8 cellular contexts compared by ENCODE assay signal in genomic region chr11:67483901-67484665, GRCh38. TPM values are rescaled to one million over a fixed set of nuclear protein-coding genes. Genes with fewer than 3 reads are reported as not detected.
DNase-seq lines count a peak whose midpoint lies in the region; ATAC-seq and TF ChIP-seq lines count a peak whose summit lies in the region.

No MANE protein-coding gene starts in this region.

- no peak for TF ChIP-seq POLR2A in IMR-90 (IDR thresholded peaks at IDR 0.05; ENCODE audit: low read depth, low read length)

- intact Hi-C loops in IMR-90 (cut with micrococcal nuclease) = loop anchor here (5.0 kb wide), 1 partner anchor 62 kb away; no protein-coding TSS in a partner anchor

- H3K4ac ChIP-seq in IMR-90 (ENCODE audit: low read depth, low read length) = no peak overlapping the region

- peak overlapping the region; percentile 99 for H3K27ac Mint-ChIP-seq in activated CD8-positive, alpha-beta memory T cell treated with anti-CD3 and anti-CD28 coated beads, Interleukin-2, amount 10 ng/mL, durations not matched to agents 7 days and 5 days
- H3K27ac Mint-ChIP-seq in stimulated activated naive CD8-positive, alpha-beta T cell treated with anti-CD3 and anti-CD28 coated beads, Interleukin-15, amount 100 ng/mL, for 72 hours = peak overlapping the region; percentile 100

- no peak overlapping the region for H4K8ac ChIP-seq in IMR-90 (ENCODE audit: low read depth in 2 of 2, low read length in 2 of 2)

- H3K4me1 ChIP-seq in IMR-90 (ENCODE audit: control insufficient read depth, insufficient read depth, low read length) (peaks cover 3% of the 10 kb centered on the region; the same call in 1 of the 2 replicates), iPS-15b (ENCODE audit: control insufficient read depth, insufficient read depth, low read length) (no peaks in the 10 kb centered on the region)

- peak overlapping the region; percentile 16; the same call in 1 of the 2 replicates for H3K4me2 ChIP-seq in IMR-90 (ENCODE audit: low read depth, low read length)

- CTCF ChIA-PET in IMR-90 (lab: Yijun Ruan, JAX) = interaction anchor here (0.7 kb wide), 1 partner anchor 985 kb away, joined by 3 read pairs; no protein-coding TSS in a partner anchor
- CTCF ChIA-PET in activated CD8-positive, alpha-beta memory T cell treated with anti-CD3 and anti-CD28 coated beads, Interleukin-2, amount 10 ng/mL, durations not matched to agents 7 days and 5 days (lab: Charles Lee) = interaction anchor here (1.1 to 3.6 kb wide), 10 partner anchors 11 to 82 kb away, joined by 3 to 19 read pairs (median 6); partner anchors contain the start of genes PITPNM1, PPP1CA, PTPRCAP and TMEM134

- H3K27me3 Mint-ChIP-seq in activated CD8-positive, alpha-beta memory T cell treated with anti-CD3 and anti-CD28 coated beads, Interleukin-2, amount 10 ng/mL, durations not matched to agents 7 days and 5 days = peaks cover 4% of the 10 kb centered on the region
- no peaks in the 10 kb centered on the region for H3K27me3 Mint-ChIP-seq in stimulated activated naive CD8-positive, alpha-beta T cell treated with anti-CD3 and anti-CD28 coated beads, Interleukin-15, amount 100 ng/mL, for 72 hours

- no peak for ATAC-seq in IMR-90 (ENCODE audit: low read depth)
- peak; percentile 17 for ATAC-seq in activated CD8-positive, alpha-beta memory T cell treated with anti-CD3 and anti-CD28 coated beads, Interleukin-2, amount 10 ng/mL, durations not matched to agents 7 days and 5 days
- ATAC-seq in stimulated activated naive CD8-positive, alpha-beta T cell treated with anti-CD3 and anti-CD28 coated beads, Interleukin-15, amount 100 ng/mL, for 72 hours = peak; percentile 54
- no peak for ATAC-seq in HG02588 (IDR thresholded peaks at IDR 0.05; ENCODE audit: unreplicated experiment)
- no peak for ATAC-seq in HG03159 (IDR thresholded peaks at IDR 0.05; ENCODE audit: unreplicated experiment)

- no peak overlapping the region for H2BK20ac ChIP-seq in IMR-90 (ENCODE audit: low read depth, low read length)

- peaks cover 14 to 38% of the 10 kb centered on the region in 2 experiments for H3K79me1 ChIP-seq in IMR-90 (ENCODE audit: low read depth in 1 of 2, low read length in 2 of 2)

- dilution Hi-C loops in IMR-90 (cut with HindIII; ENCODE audit: low sequenced_read_pairs, unreplicated experiment) = no loop called here

- H3K9me3 ChIP-seq in IMR-90 (ENCODE audit: control insufficient read depth, insufficient read depth, low read length) = no peaks in the 10 kb centered on the region
- H3K9me3 ChIP-seq in iPS-15b (ENCODE audit: control insufficient read depth, insufficient read depth, low read length) = no peaks in the 10 kb centered on the region

- H3K56ac ChIP-seq in IMR-90 (ENCODE audit: extremely low read depth, insufficient read depth, low read length) = no peak overlapping the region; the same call in 1 of the 2 replicates

- no TSS peak for BruUV-seq in IMR-90 (replicated peaks; lab: Mats Ljungman, UMichigan)

- TF ChIP-seq RAD21 in IMR-90 (IDR thresholded peaks at IDR 0.05; ENCODE audit: low read length) = no peak

- H3K9me3 Mint-ChIP-seq in activated CD8-positive, alpha-beta memory T cell treated with anti-CD3 and anti-CD28 coated beads, Interleukin-2, amount 10 ng/mL, durations not matched to agents 7 days and 5 days (ENCODE audit: low read depth) = no peaks in the 10 kb centered on the region
- H3K9me3 Mint-ChIP-seq in stimulated activated naive CD8-positive, alpha-beta T cell treated with anti-CD3 and anti-CD28 coated beads, Interleukin-15, amount 100 ng/mL, for 72 hours = no peaks in the 10 kb centered on the region

- 100% methylated on average over 5 of the region's 15 CpGs; no CpG with 5 or more reads in 1 of the 2 experiments for WGBS in IMR-90 (ENCODE audit: extremely low coverage in 2 of 2, insufficient read length in 1 of 2), 2 experiments

- no peak overlapping the region for H3K18ac ChIP-seq in IMR-90 (ENCODE audit: low read depth, low read length)

- H3K4me3 ChIP-seq in IMR-90 (ENCODE audit: insufficient read depth, low read depth, low read length) (no peak overlapping the region), iPS-15b (ENCODE audit: low read depth, low read length) (peak overlapping the region; percentile 88), brain microvascular endothelial cell (ENCODE audit: low read depth, low read length) (no peak overlapping the region)

- peaks cover 33% of the 10 kb centered on the region for H3K36me3 Mint-ChIP-seq in activated CD8-positive, alpha-beta memory T cell treated with anti-CD3 and anti-CD28 coated beads, Interleukin-2, amount 10 ng/mL, durations not matched to agents 7 days and 5 days

- peak overlapping the region; percentile 27; the same call in 1 of the 2 replicates for H2AK5ac ChIP-seq in IMR-90 (ENCODE audit: low read depth, low read length)

- H3K27me3 ChIP-seq in IMR-90 (ENCODE audit: control insufficient read depth, insufficient read depth, low read length) (no peaks in the 10 kb centered on the region), iPS-15b (ENCODE audit: control insufficient read depth, insufficient read depth, low read length) (peaks cover 6% of the 10 kb centered on the region), brain microvascular endothelial cell (replicated peaks) (no peaks in the 10 kb centered on the region)

- no peak overlapping the region for H2BK5ac ChIP-seq in IMR-90 (ENCODE audit: low read depth, low read length, poor library complexity, severe bottlenecking)

- no peak overlapping the region for H3K23ac ChIP-seq in IMR-90 (ENCODE audit: low read depth, low read length)

- no peak overlapping the region for H4K91ac ChIP-seq in IMR-90 (ENCODE audit: insufficient read depth, low read depth, low read length)

- DNase-seq in IMR-90 (no peak), NK-92 (lab: John Stamatoyannopoulos, UW; ENCODE audit: unreplicated experiment) (no peak), brain microvascular endothelial cell (no peak)
- DNase-seq in activated CD8-positive, alpha-beta memory T cell treated with anti-CD3 and anti-CD28 coated beads, Interleukin-2, amount 10 ng/mL, durations not matched to agents 7 days and 5 days = peak; percentile 73
- DNase-seq in stimulated activated naive CD8-positive, alpha-beta T cell treated with anti-CD3 and anti-CD28 coated beads, Interleukin-15, amount 100 ng/mL, for 72 hours = peak; percentile 57 to 61

- POLR2A ChIA-PET in IMR-90 (lab: Charles Lee; ENCODE audit: unreplicated experiment) = interaction anchor here (0.6 kb wide), 1 partner anchor 461 kb away, joined by 3 read pairs; the partner anchor contains the start of gene SYT12

- peak overlapping the region; percentile 80 for H3K4me3 Mint-ChIP-seq in activated CD8-positive, alpha-beta memory T cell treated with anti-CD3 and anti-CD28 coated beads, Interleukin-2, amount 10 ng/mL, durations not matched to agents 7 days and 5 days
- H3K4me3 Mint-ChIP-seq in stimulated activated naive CD8-positive, alpha-beta T cell treated with anti-CD3 and anti-CD28 coated beads, Interleukin-15, amount 100 ng/mL, for 72 hours = peak overlapping the region; percentile 89 to 92

- no peak overlapping the region for H3K14ac ChIP-seq in IMR-90 (replicated peaks; ENCODE audit: low read depth, low read length)

- H3K27ac ChIP-seq in IMR-90 (ENCODE audit: insufficient read depth, low read length) (no peak overlapping the region), brain microvascular endothelial cell (no peak overlapping the region)

- in situ Hi-C loops in IMR-90 (cut with MboI; ENCODE audit: low sequenced_read_pairs) = no loop called here
- in situ Hi-C loops in brain microvascular endothelial cell (cut with HindIII; ENCODE audit: low pct_ligation_motif_present, low sequenced_read_pairs) = no loop called here

- no peak overlapping the region for H4K5ac ChIP-seq in IMR-90 (ENCODE audit: low read depth, low read length)

- peak overlapping the region; percentile 85 for H2AK9ac ChIP-seq in IMR-90 (replicated peaks; ENCODE audit: low read depth, low read length, poor library complexity)

- no peaks in the 10 kb centered on the region; the same call in 1 of the 2 replicates for H4K20me1 ChIP-seq in IMR-90 (ENCODE audit: insufficient read depth, low read length)

- TF ChIP-seq CTCF in IMR-90 (conservative IDR thresholded peaks at IDR 0.05; ENCODE audit: low read depth, low read length) = no peak
- TF ChIP-seq CTCF in brain microvascular endothelial cell (IDR thresholded peaks at IDR 0.05; ENCODE audit: low read depth, low read length, missing control alignments) = no peak

- peak overlapping the region; percentile 69 for H2AFZ ChIP-seq in IMR-90 (replicated peaks; ENCODE audit: low read length, poor library complexity)

- peaks cover 62% of the 10 kb centered on the region for H3K4me1 Mint-ChIP-seq in activated CD8-positive, alpha-beta memory T cell treated with anti-CD3 and anti-CD28 coated beads, Interleukin-2, amount 10 ng/mL, durations not matched to agents 7 days and 5 days
- H3K4me1 Mint-ChIP-seq in stimulated activated naive CD8-positive, alpha-beta T cell treated with anti-CD3 and anti-CD28 coated beads, Interleukin-15, amount 100 ng/mL, for 72 hours = peaks cover 67% of the 10 kb centered on the region

- peaks cover 15% of the 10 kb centered on the region for H3K9me1 ChIP-seq in IMR-90 (ENCODE audit: insufficient read depth, low read length)

- H3K9ac ChIP-seq in IMR-90 (ENCODE audit: low read depth, low read length) (no peak overlapping the region), iPS-15b (ENCODE audit: low read depth, low read length) (no peak overlapping the region)

- H3K36me3 ChIP-seq in IMR-90 (ENCODE audit: control insufficient read depth, insufficient read depth, low read length) = peaks cover 8% of the 10 kb centered on the region
- peaks cover 5% of the 10 kb centered on the region for H3K36me3 ChIP-seq in iPS-15b (ENCODE audit: control insufficient read depth, insufficient read depth, low read length)
- H3K36me3 ChIP-seq in brain microvascular endothelial cell (replicated peaks) = peaks cover 2% of the 10 kb centered on the region

- no peak overlapping the region for H2BK120ac ChIP-seq in IMR-90 (ENCODE audit: low read depth, low read length)

- H2BK15ac ChIP-seq in IMR-90 (ENCODE audit: low read depth, low read length) = no peak overlapping the region

RNA-seq across cellular contexts. Expression of gene AIP, which starts 1.3 kb away (rescaled TPM):
- 91.4 and 95.5 TPM in 2 replicates for total RNA-seq in IMR-90 (2012; rRNA removed)
- polyA plus RNA-seq in IMR-90 (2012; rRNA removed) = 122 and 130 TPM in 2 replicates
- 119 and 146 TPM in 2 replicates for polyA plus RNA-seq in IMR-90 (2012; cell fraction: cytosol; rRNA removed)
- polyA plus RNA-seq in IMR-90 (2012; cell fraction: nucleus; rRNA removed; ENCODE audit: low replicate concordance) = 57.9 and 94.8 TPM in 2 replicates
- 100 to 1,000 TPM; 168 to 178 TPM for total RNA-seq in activated CD8-positive, alpha-beta memory T cell treated with anti-CD3 and anti-CD28 coated beads, Interleukin-2, amount 10 ng/mL, durations not matched to agents 7 days and 5 days

RNA-seq across cellular contexts. Expression of gene TMEM134, which starts 15.0 kb away (rescaled TPM):
- 12.5 and 18.9 TPM in 2 replicates for total RNA-seq in IMR-90 (2012; rRNA removed)
- polyA plus RNA-seq in IMR-90 (2012; rRNA removed) = 55.0 and 64.4 TPM in 2 replicates
- polyA plus RNA-seq in IMR-90 (2012; cell fraction: cytosol; rRNA removed) = 167 and 255 TPM in 2 replicates
- 119 and 287 TPM in 2 replicates for polyA plus RNA-seq in IMR-90 (2012; cell fraction: nucleus; rRNA removed; ENCODE audit: low replicate concordance)
- 10 to 100 TPM; 32.8 to 41.9 TPM for total RNA-seq in activated CD8-positive, alpha-beta memory T cell treated with anti-CD3 and anti-CD28 coated beads, Interleukin-2, amount 10 ng/mL, durations not matched to agents 7 days and 5 days

RNA-seq across cellular contexts. Expression of gene PITPNM1, which starts 21.1 kb away (rescaled TPM):
- 4.7 and 5.0 TPM in 2 replicates for total RNA-seq in IMR-90 (2012; rRNA removed)
- polyA plus RNA-seq in IMR-90 (2012; rRNA removed) = 15.4 and 18.3 TPM in 2 replicates
- 8.3 and 16.2 TPM in 2 replicates for polyA plus RNA-seq in IMR-90 (2012; cell fraction: cytosol; rRNA removed)
- polyA plus RNA-seq in IMR-90 (2012; cell fraction: nucleus; rRNA removed; ENCODE audit: low replicate concordance) = 41.1 and 134 TPM in 2 replicates
- total RNA-seq in activated CD8-positive, alpha-beta memory T cell treated with anti-CD3 and anti-CD28 coated beads, Interleukin-2, amount 10 ng/mL, durations not matched to agents 7 days and 5 days = 100 to 1,000 TPM; 124 to 133 TPM

RNA-seq across cellular contexts. Expression of gene CDK2AP2, which starts 23.9 kb away (rescaled TPM):
- total RNA-seq in IMR-90 (2012; rRNA removed) = 8.1 and 9.2 TPM in 2 replicates
- polyA plus RNA-seq in IMR-90 (2012; rRNA removed) = 44.7 and 49.8 TPM in 2 replicates
- polyA plus RNA-seq in IMR-90 (2012; cell fraction: cytosol; rRNA removed) = 49.1 and 52.7 TPM in 2 replicates
- polyA plus RNA-seq in IMR-90 (2012; cell fraction: nucleus; rRNA removed; ENCODE audit: low replicate concordance) = 41.3 and 43.1 TPM in 2 replicates
- total RNA-seq in activated CD8-positive, alpha-beta memory T cell treated with anti-CD3 and anti-CD28 coated beads, Interleukin-2, amount 10 ng/mL, durations not matched to agents 7 days and 5 days = 100 to 1,000 TPM in 1 of 2 experiments, 10 to 100 TPM in 1; 95.2 to 104 TPM

RNA-seq across cellular contexts. Expression of gene CABP4, which starts 28.9 kb away (rescaled TPM):
- not detected in 2 replicates for total RNA-seq in IMR-90 (2012; rRNA removed)
- polyA plus RNA-seq in IMR-90 (2012; rRNA removed) = not detected in 2 replicates
- polyA plus RNA-seq in IMR-90 (2012; cell fraction: cytosol; rRNA removed) = not detected in 2 replicates
- not detected in 2 replicates for polyA plus RNA-seq in IMR-90 (2012; cell fraction: nucleus; rRNA removed; ENCODE audit: low replicate concordance)
- total RNA-seq in activated CD8-positive, alpha-beta memory T cell treated with anti-CD3 and anti-CD28 coated beads, Interleukin-2, amount 10 ng/mL, durations not matched to agents 7 days and 5 days = 1 to 10 TPM in 1 of 2 experiments, under 1 TPM in 1; 0.96 to 3.4 TPM

Comparison
In these comparisons a context has a peak if more than half of its experiments do, and no peak if none do; other contexts are left out.
1. ATAC-seq: peak in activated CD8-positive, alpha-beta memory T cell treated with anti-CD3 and anti-CD28 coated beads, Interleukin-2, amount 10 ng/mL, durations not matched to agents 7 days and 5 days (single experiment) and stimulated activated naive CD8-positive, alpha-beta T cell treated with anti-CD3 and anti-CD28 coated beads, Interleukin-15, amount 100 ng/mL, for 72 hours (single experiment); none in IMR-90 (single experiment), HG02588 (single experiment) and HG03159 (single experiment).
2. DNase-seq: peak in activated CD8-positive, alpha-beta memory T cell treated with anti-CD3 and anti-CD28 coated beads, Interleukin-2, amount 10 ng/mL, durations not matched to agents 7 days and 5 days (single experiment) and stimulated activated naive CD8-positive, alpha-beta T cell treated with anti-CD3 and anti-CD28 coated beads, Interleukin-15, amount 100 ng/mL, for 72 hours (2 of 2); none in IMR-90 (single experiment), NK-92 (single experiment) and brain microvascular endothelial cell (single experiment).
3. RNA of gene PITPNM1, which starts 21.1 kb away (total RNA-seq): 124 to 133 TPM in activated CD8-positive, alpha-beta memory T cell treated with anti-CD3 and anti-CD28 coated beads, Interleukin-2, amount 10 ng/mL, durations not matched to agents 7 days and 5 days; 4.7 to 5.0 TPM in IMR-90; every median in the first group is over 10 times any median in the second.